Comparison of ENCODE assay signal across 8 cellular contexts in genomic region chr20:38337561-38338140, GRCh38. TPM values are rescaled to one million over a fixed set of nuclear protein-coding genes. Genes with fewer than 3 reads are reported as not detected.
DNase-seq lines count a peak whose midpoint lies in the region; ATAC-seq and TF ChIP-seq lines count a peak whose summit lies in the region.

No MANE protein-coding gene starts in this region.

- peaks cover 4% of the 10 kb centered on the region for H3K9me3 Mint-ChIP-seq in Calu3 (ENCODE audit: low read depth, unreplicated experiment)
- peaks cover 2 to 22% (median 11%) of the 10 kb centered on the region in 9 donors for H3K9me3 Mint-ChIP-seq in naive thymus-derived CD8-positive, alpha-beta T cell
- H3K9me3 Mint-ChIP-seq in effector memory CD8-positive, alpha-beta T cell = peaks cover 6 to 14% of the 10 kb centered on the region in 2 donors

- no TSS peak for BruUV-seq in Calu3 (replicated peaks; lab: Mats Ljungman, UMichigan)

- TF ChIP-seq CTCF in Calu3 (IDR thresholded peaks at IDR 0.05; ENCODE audit: unreplicated experiment) = peak; percentile 84

- CTCF ChIA-PET in Calu3 (lab: Charles Lee) = interaction anchor here (0.6 to 3.1 kb wide), 5 partner anchors 18 to 305 kb away, joined by 3 to 48 read pairs (median 3); partner anchors contain the start of gene RALGAPB

- no peak overlapping the region for H3K27ac Mint-ChIP-seq in Calu3 (ENCODE audit: unreplicated experiment)
- no peak overlapping the region for H3K27ac Mint-ChIP-seq in naive thymus-derived CD8-positive, alpha-beta T cell
- H3K27ac Mint-ChIP-seq in effector memory CD8-positive, alpha-beta T cell = no peak overlapping the region

- H3K4me1 Mint-ChIP-seq in Calu3 (ENCODE audit: low read depth, unreplicated experiment) = peaks cover under 1% of the 10 kb centered on the region
- H3K4me1 Mint-ChIP-seq in naive thymus-derived CD8-positive, alpha-beta T cell = no peaks in the 10 kb centered on the region
- H3K4me1 Mint-ChIP-seq in effector memory CD8-positive, alpha-beta T cell (ENCODE audit: low read depth in 2 of 2) = peaks cover 0 to 2% of the 10 kb centered on the region in 2 donors

- peak; percentile 88 for ATAC-seq in left lobe of liver
- no peak for ATAC-seq in naive thymus-derived CD8-positive, alpha-beta T cell
- no peak for ATAC-seq in GM21529 (IDR thresholded peaks at IDR 0.05; ENCODE audit: unreplicated experiment)
- no peak for ATAC-seq in effector memory CD8-positive, alpha-beta T cell (replicated peaks)

- DNase-seq in Calu3 (peak; percentile 64), HT-29 (ENCODE audit: low spot score) (peak; percentile 66), amygdala (lab: John Stamatoyannopoulos, UW) (peak in 30 of 56 donors; percentile 6 to 78 (median 30)), left lobe of liver (ENCODE audit: low spot score) (peak; percentile 79), NOMO-1 treated with dmso at 0.1 percent for 144 hours (lab: John Stamatoyannopoulos, UW; ENCODE audit: unreplicated experiment) (no peak)
- DNase-seq in naive thymus-derived CD8-positive, alpha-beta T cell = no peak
- DNase-seq in effector memory CD8-positive, alpha-beta T cell = no peak

- intact Hi-C loops in Calu3 (cut with micrococcal nuclease; ENCODE audit: unreplicated experiment) = loop anchor here (5.0 kb wide), 1 partner anchor 55 kb away; no protein-coding TSS in a partner anchor

- H3K27me3 Mint-ChIP-seq in Calu3 (ENCODE audit: unreplicated experiment) = peaks cover 60% of the 10 kb centered on the region
- peaks cover 17 to 42% (median 20%) of the 10 kb centered on the region in 5 donors for H3K27me3 Mint-ChIP-seq in naive thymus-derived CD8-positive, alpha-beta T cell
- H3K27me3 Mint-ChIP-seq in effector memory CD8-positive, alpha-beta T cell = peaks cover 23 to 79% of the 10 kb centered on the region in 2 donors

- H3K4me3 Mint-ChIP-seq in Calu3 (ENCODE audit: low read depth, unreplicated experiment) = no peak overlapping the region
- no peak overlapping the region for H3K4me3 Mint-ChIP-seq in naive thymus-derived CD8-positive, alpha-beta T cell
- no peak overlapping the region for H3K4me3 Mint-ChIP-seq in effector memory CD8-positive, alpha-beta T cell

- POLR2A ChIA-PET in naive thymus-derived CD8-positive, alpha-beta T cell (lab: Charles Lee) = no interaction called here

- H3K36me3 Mint-ChIP-seq in Calu3 (ENCODE audit: insufficient read depth, unreplicated experiment) = peaks cover 1% of the 10 kb centered on the region
- peaks cover 0 to 7% (median 0%) of the 10 kb centered on the region in 3 donors for H3K36me3 Mint-ChIP-seq in naive thymus-derived CD8-positive, alpha-beta T cell
- H3K36me3 Mint-ChIP-seq in effector memory CD8-positive, alpha-beta T cell (ENCODE audit: insufficient read depth) = no peaks in the 10 kb centered on the region

RNA-seq across cellular contexts. Expression of gene LBP, which starts 8.6 kb away (rescaled TPM):
- not detected in 2 replicates for total RNA-seq in Calu3 (2022)
- total RNA-seq in HT-29 (2014; rRNA removed; shearing (Covaris generic)) = 0.28 TPM in 1 of 2 replicates, not detected in the other
- total RNA-seq in left lobe of liver = 459 TPM
- not detected for total RNA-seq in naive thymus-derived CD8-positive, alpha-beta T cell
- not detected for polyA plus RNA-seq in naive thymus-derived CD8-positive, alpha-beta T cell

RNA-seq across cellular contexts. Expression of gene BPI, which starts 33.7 kb away (rescaled TPM):
- total RNA-seq in Calu3 (2022) (not detected in 2 replicates), left lobe of liver (0.48 TPM)
- total RNA-seq in HT-29 (2014; rRNA removed; shearing (Covaris generic)) = not detected in 2 replicates
- total RNA-seq in naive thymus-derived CD8-positive, alpha-beta T cell = not detected
- polyA plus RNA-seq in naive thymus-derived CD8-positive, alpha-beta T cell = not detected

Comparison
In these comparisons a context has a peak if more than half of its experiments do, and no peak if none do; other contexts are left out.
1. DNase-seq: peak in Calu3 (single experiment), HT-29 (single experiment), amygdala (30 of 56) and left lobe of liver (single experiment); none in NOMO-1 treated with dmso at 0.1 percent for 144 hours (single experiment), naive thymus-derived CD8-positive, alpha-beta T cell (0 of 10) and effector memory CD8-positive, alpha-beta T cell (0 of 3).
2. RNA of gene LBP, which starts 8.6 kb away (total RNA-seq): 459 TPM in left lobe of liver (single experiment); 0.28 TPM in HT-29, not detected in Calu3 and not detected in naive thymus-derived CD8-positive, alpha-beta T cell; every median in the first group is over 100 times any median in the second.